Comparison of ENCODE assay signal across 9 cellular contexts in the genomic region with DNA sequence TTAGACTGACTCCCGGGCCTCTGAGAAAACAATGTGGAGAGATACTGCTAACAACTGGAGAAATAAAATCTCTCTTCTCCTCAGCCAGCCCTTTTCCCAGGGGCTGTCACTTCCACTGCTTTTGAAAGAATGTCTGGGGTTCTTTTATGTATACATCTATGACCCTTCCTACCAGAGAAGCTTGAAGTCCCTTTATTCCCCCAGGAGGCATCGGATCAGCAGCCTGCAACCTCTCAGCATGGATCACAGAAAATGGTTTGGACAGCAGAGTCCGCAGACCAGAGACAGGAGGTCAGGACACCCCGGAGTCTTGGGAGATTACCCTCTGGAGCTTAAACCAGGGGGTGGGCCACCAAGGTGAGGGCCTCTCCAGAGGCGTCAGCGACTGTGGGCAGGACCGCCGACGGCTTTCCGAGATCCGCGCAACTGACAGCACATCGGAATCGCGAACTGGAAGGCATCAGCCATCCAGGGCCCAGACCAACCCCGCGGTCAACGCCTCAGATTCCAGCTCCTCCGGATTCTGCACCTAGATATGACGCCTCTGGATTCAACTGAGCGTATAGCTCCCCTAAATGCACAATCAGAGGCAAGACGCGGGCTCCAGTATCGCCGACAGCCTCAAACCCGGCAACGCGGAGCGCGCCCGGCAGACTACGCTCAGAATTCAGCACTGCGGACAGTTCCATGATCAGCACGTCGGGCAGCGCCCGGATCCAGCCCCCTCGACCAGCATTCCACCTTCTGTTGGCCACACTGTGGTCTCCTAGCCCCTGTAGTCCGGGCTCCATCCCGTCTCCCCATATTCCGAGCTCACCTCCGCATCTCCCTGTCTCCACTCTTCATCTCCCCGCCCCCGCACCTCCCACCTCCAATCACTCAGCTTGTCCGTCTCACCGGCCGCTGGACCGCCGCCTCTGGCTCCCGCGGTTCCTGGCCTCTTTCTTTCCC. TPM values are rescaled to one million over a fixed set of nuclear protein-coding genes. Genes with fewer than 3 reads are reported as not detected.
A peak's percentile ranks its signal among the peaks of the same experiment; 100 is the strongest.
DNase-seq lines count a peak whose midpoint lies in the region; ATAC-seq lines count a peak whose summit lies in the region.
"Had no signal": no experiment of that assay in that cellular context is flagged by ENCODE, and none has a peak within 500 bp of the region (broad histone marks: within the 10 kb centered on the region; RNA-seq: fewer than 3 reads in every experiment).

No MANE protein-coding gene starts in this region.

- peaks cover 9% of the 10 kb centered on the region for H3K4me1 Mint-ChIP-seq in activated T-helper 2 cell treated with anti-CD3 and anti-CD28 coated beads, Interferon-gamma antibody, Interleukin-2, Interleukin-4, amounts not matched to agents 10 μg/mL and 5 μg/mL and 100 μg/mL, durations not matched to agents 14 hours and 24 hours and 36 hours (ENCODE audit: low read depth)

- no peaks in the 10 kb centered on the region for H3K36me3 Mint-ChIP-seq in activated T-helper 2 cell treated with anti-CD3 and anti-CD28 coated beads, Interferon-gamma antibody, Interleukin-2, Interleukin-4, amounts not matched to agents 10 μg/mL and 5 μg/mL and 100 μg/mL, durations not matched to agents 14 hours and 24 hours and 36 hours (ENCODE audit: low read depth)
- H3K36me3 Mint-ChIP-seq: stimulated activated effector memory CD8-positive, alpha-beta T cell treated with anti-CD3 and anti-CD28 coated beads, Interleukin-12 subunit alpha, Interleukin-12 subunit beta, amount 100 ng/mL, for 72 hours had no signal

- ATAC-seq in HG02981 (IDR thresholded peaks at IDR 0.05; ENCODE audit: unreplicated experiment): no peak
- ATAC-seq: stimulated activated effector memory CD8-positive, alpha-beta T cell treated with anti-CD3 and anti-CD28 coated beads, Interleukin-12 subunit alpha, Interleukin-12 subunit beta, amount 100 ng/mL, for 72 hours had no signal

- in situ Hi-C loops in Caki2 (cut with HindIII; ENCODE audit: low pct_unique_long_range_greater_than_20kb, low sequenced_read_pairs): no loop called here
- in situ Hi-C loops in KBM-7 (cut with MboI; ENCODE audit: low pct_unique_long_range_greater_than_20kb, low sequenced_read_pairs): no loop called here

- intact Hi-C loops in activated T-helper 2 cell treated with anti-CD3 and anti-CD28 coated beads, Interferon-gamma antibody, Interleukin-2, Interleukin-4, amounts not matched to agents 10 μg/mL and 5 μg/mL and 100 μg/mL, durations not matched to agents 14 hours and 24 hours and 36 hours (cut with micrococcal nuclease): no loop called here

- no peaks in the 10 kb centered on the region for H3K9me3 Mint-ChIP-seq in activated T-helper 2 cell treated with anti-CD3 and anti-CD28 coated beads, Interferon-gamma antibody, Interleukin-2, Interleukin-4, amounts not matched to agents 10 μg/mL and 5 μg/mL and 100 μg/mL, durations not matched to agents 14 hours and 24 hours and 36 hours

- H3K4me3 Mint-ChIP-seq in activated T-helper 2 cell treated with anti-CD3 and anti-CD28 coated beads, Interferon-gamma antibody, Interleukin-2, Interleukin-4, amounts not matched to agents 10 μg/mL and 5 μg/mL and 100 μg/mL, durations not matched to agents 14 hours and 24 hours and 36 hours (ENCODE audit: low read depth): no peak overlapping the region
- H3K4me3 Mint-ChIP-seq: stimulated activated effector memory CD8-positive, alpha-beta T cell treated with anti-CD3 and anti-CD28 coated beads, Interleukin-12 subunit alpha, Interleukin-12 subunit beta, amount 100 ng/mL, for 72 hours had no signal

- H3K27me3 Mint-ChIP-seq in activated T-helper 2 cell treated with anti-CD3 and anti-CD28 coated beads, Interferon-gamma antibody, Interleukin-2, Interleukin-4, amounts not matched to agents 10 μg/mL and 5 μg/mL and 100 μg/mL, durations not matched to agents 14 hours and 24 hours and 36 hours (ENCODE audit: low read depth): peaks cover 58% of the 10 kb centered on the region

- peak; percentile 41 for DNase-seq in Caki2 (ENCODE audit: low read depth)
- peak; percentile 53 for DNase-seq in KBM-7
- DNase-seq in activated T-helper 2 cell treated with anti-CD3 and anti-CD28 coated beads, Interferon-gamma antibody, Interleukin-2, Interleukin-4, amounts not matched to agents 10 μg/mL and 5 μg/mL and 100 μg/mL, durations not matched to agents 14 hours and 24 hours and 36 hours (ENCODE audit: low spot score): peak; percentile 44
- peak; percentile 90 for DNase-seq in iPS-NIHi11 (ENCODE audit: low spot score)
- DNase-seq in superior temporal gyrus (ENCODE audit: extremely low spot score): peak; percentile 27
- DNase-seq in NCI-H2107 treated with DMSO at 0.1 percent for 48 hours (lab: John Stamatoyannopoulos, UW; ENCODE audit: unreplicated experiment): no peak
- no peak for DNase-seq in pons (ENCODE audit: low spot score)

- no peak overlapping the region for H3K27ac Mint-ChIP-seq in activated T-helper 2 cell treated with anti-CD3 and anti-CD28 coated beads, Interferon-gamma antibody, Interleukin-2, Interleukin-4, amounts not matched to agents 10 μg/mL and 5 μg/mL and 100 μg/mL, durations not matched to agents 14 hours and 24 hours and 36 hours
- H3K27ac Mint-ChIP-seq: stimulated activated effector memory CD8-positive, alpha-beta T cell treated with anti-CD3 and anti-CD28 coated beads, Interleukin-12 subunit alpha, Interleukin-12 subunit beta, amount 100 ng/mL, for 72 hours had no signal

RNA-seq across cellular contexts. Expression of a gene that starts 0.9 kb away (rescaled TPM):
- total RNA-seq in Caki2 (2014; rRNA removed; shearing (Covaris generic); ENCODE audit: low replicate concordance): not detected in 2 replicates
- total RNA-seq in activated T-helper 2 cell treated with anti-CD3 and anti-CD28 coated beads, Interferon-gamma antibody, Interleukin-2, Interleukin-4, amounts not matched to agents 10 μg/mL and 5 μg/mL and 100 μg/mL, durations not matched to agents 14 hours and 24 hours and 36 hours: 0.21 TPM in 1 of 2 replicates, not detected in the other

RNA-seq across cellular contexts. Expression of a gene that starts 29.6 kb away (rescaled TPM):
- 18.0 and 30.0 TPM in 2 replicates for total RNA-seq in Caki2 (2014; rRNA removed; shearing (Covaris generic); ENCODE audit: low replicate concordance)
- total RNA-seq in activated T-helper 2 cell treated with anti-CD3 and anti-CD28 coated beads, Interferon-gamma antibody, Interleukin-2, Interleukin-4, amounts not matched to agents 10 μg/mL and 5 μg/mL and 100 μg/mL, durations not matched to agents 14 hours and 24 hours and 36 hours: 0.94 and 1.1 TPM in 2 replicates

RNA-seq across cellular contexts. Expression of a gene that starts 43.5 kb away (rescaled TPM):
- 123 and 133 TPM in 2 replicates for total RNA-seq in Caki2 (2014; rRNA removed; shearing (Covaris generic); ENCODE audit: low replicate concordance)
- 22.6 and 24.5 TPM in 2 replicates for total RNA-seq in activated T-helper 2 cell treated with anti-CD3 and anti-CD28 coated beads, Interferon-gamma antibody, Interleukin-2, Interleukin-4, amounts not matched to agents 10 μg/mL and 5 μg/mL and 100 μg/mL, durations not matched to agents 14 hours and 24 hours and 36 hours

RNA-seq across cellular contexts. Expression of a gene that starts 43.9 kb away (rescaled TPM):
- 12.3 and 25.1 TPM in 2 replicates for total RNA-seq in Caki2 (2014; rRNA removed; shearing (Covaris generic); ENCODE audit: low replicate concordance)
- total RNA-seq in activated T-helper 2 cell treated with anti-CD3 and anti-CD28 coated beads, Interferon-gamma antibody, Interleukin-2, Interleukin-4, amounts not matched to agents 10 μg/mL and 5 μg/mL and 100 μg/mL, durations not matched to agents 14 hours and 24 hours and 36 hours: 45.2 and 46.5 TPM in 2 replicates

Comparison
In these comparisons a context has a peak if more than half of its experiments do, and no peak if none do; other contexts are left out.
1. DNase-seq: peak in Caki2 (single experiment), KBM-7 (single experiment), activated T-helper 2 cell treated with anti-CD3 and anti-CD28 coated beads, Interferon-gamma antibody, Interleukin-2, Interleukin-4, amounts not matched to agents 10 μg/mL and 5 μg/mL and 100 μg/mL, durations not matched to agents 14 hours and 24 hours and 36 hours (single experiment), iPS-NIHi11 (single experiment) and superior temporal gyrus (single experiment); none in NCI-H2107 treated with DMSO at 0.1 percent for 48 hours (single experiment) and pons (single experiment).